Comparison of ENCODE assay signal across 27 cellular contexts in genomic region chrX:77617206-77617605, GRCh38.
"Had no signal": no experiment of that assay in that cellular context is flagged by ENCODE, and none has a peak within 500 bp of the region (broad histone marks: within the 10 kb centered on the region; RNA-seq: fewer than 3 reads in every experiment).

No MANE protein-coding gene starts in this region.

- H3K27ac ChIP-seq: adrenal gland, body of pancreas, esophagus muscularis mucosa, heart right ventricle, left lung, lower lobe of right lung, testis, transverse colon had no signal

- DNase-seq: activated B cell treated with CpG ODN at 0.5 μM for 24 hours; activated CD4-positive, alpha-beta T cell treated with anti-CD3 and anti-CD28 coated beads for 4 hours; activated CD4-positive, alpha-beta T cell treated with anti-CD3 and anti-CD28 coated beads, Interleukin-2, amount 50 U/mL, for 4 hours; activated naive CD4-positive, alpha-beta T cell; activated naive CD8-positive, alpha-beta T cell treated with anti-CD3 and anti-CD28 coated beads for 36 hours; activated T-cell treated with anti-CD3 and anti-CD28 coated beads for 4 hours; activated T-cell treated with anti-CD3 and anti-CD28 coated beads, Interleukin-2, amount 50 U/mL, for 72 hours; adrenal gland; aorta; body of pancreas; caudate nucleus; cortex of kidney; foreskin melanocyte; heart right ventricle; left lung; lower lobe of right lung; mesendoderm; mucosa of descending colon; posterior cingulate gyrus; right cardiac atrium; stimulated activated naive CD4-positive, alpha-beta T cell treated with Interleukin-2 at 50 U/mL for 16 hours; T-helper 1 cell; testis; transverse colon had no signal

- ATAC-seq: activated T-cell treated with anti-CD3 and anti-CD28 coated beads, Interleukin-2, amount 50 U/mL, for 72 hours; body of pancreas; heart right ventricle; left lung; lower lobe of right lung; mucosa of descending colon; natural killer cell treated with Interleukin-12 subunit alpha and Interleukin-12 subunit beta and Interleukin-15 and Interleukin-18, amount 100 ng/mL, for 72 hours; right cardiac atrium had no signal

- FAIRE-seq: endothelial cell of umbilical vein had no signal
